ENCODE assay signal across 20 cellular contexts in genomic region chr14:104937161-104937560, GRCh38. TPM values are rescaled to one million over a fixed set of nuclear protein-coding genes. Genes with fewer than 3 reads are reported as not detected.
DNase-seq lines count a peak whose midpoint lies in the region; ATAC-seq and TF ChIP-seq lines count a peak whose summit lies in the region.
"Had no signal": no experiment of that assay in that cellular context is flagged by ENCODE, and none has a peak within 500 bp of the region (broad histone marks: within the 10 kb centered on the region; RNA-seq: fewer than 3 reads in every experiment).

No MANE protein-coding gene starts in this region.

- no peak for TF ChIP-seq CTCF in GM13976 (IDR thresholded peaks at IDR 0.05; ENCODE audit: borderline replicate concordance, control extremely low read depth, extremely low read depth, insufficient read depth, missing control alignments)

- in situ Hi-C loops in GM13976 (cut with MboI; ENCODE audit: low sequenced_read_pairs, unreplicated experiment) = no loop called here

- peak; percentile 39 for DNase-seq in activated effector memory CD4-positive, alpha-beta T cell treated with anti-CD3 and anti-CD28 coated beads, Interleukin-2, amount 50 U/mL, for 16 hours
- no peak for DNase-seq in activated effector memory CD4-positive, alpha-beta T cell treated with Interleukin-2 at 50 U/mL for 16 hours
- DNase-seq in GM13976 (ENCODE audit: low spot score) = peak; percentile 21
- DNase-seq in sciatic nerve (ENCODE audit: low spot score) = peak; percentile 32
- no peak for DNase-seq in GOT3 (lab: John Stamatoyannopoulos, UW)
- no peak for DNase-seq in SKM-1 treated with dmso at 0.1 percent for 144 hours (lab: John Stamatoyannopoulos, UW; ENCODE audit: unreplicated experiment)
- DNase-seq: DMS 273 treated with DMSO at 0.1 percent for 48 hours, DND-41, NCI-H1105 treated with DMSO at 0.1 percent for 48 hours, NCI-H1694, NCI-H2081 treated with DMSO at 0.1 percent for 48 hours, NCI-H774 had no signal

- TF ChIP-seq POLR2A in Raji (IDR thresholded peaks at IDR 0.05; ENCODE audit: insufficient read depth, low read depth, low read length) = peak; percentile 19; the same call in 1 of the 2 replicates

- intact Hi-C loops in sciatic nerve (cut with DNase I) = no loop called here

- ATAC-seq in sciatic nerve = no peak
- no peak for ATAC-seq in GM18858 (IDR thresholded peaks at IDR 0.05; ENCODE audit: unreplicated experiment)
- ATAC-seq: A549, GM23338, HCT116 had no signal

RNA-seq across cellular contexts. Expression of gene PLD4, which starts 12.5 kb away (rescaled TPM):
- 7.0 TPM for total RNA-seq in sciatic nerve
- total RNA-seq: G401, GM23338, NCI-H460, RPMI7951 had no signal

RNA-seq across cellular contexts. Expression of gene AHNAK2, which starts 41.0 kb away (rescaled TPM):
- 77.7 TPM for total RNA-seq in sciatic nerve

RNA-seq across cellular contexts. Expression of gene CLBA1, which starts 48.4 kb away (rescaled TPM):
- total RNA-seq in sciatic nerve = 6.1 TPM

Comparison
In these comparisons a context has a peak if more than half of its experiments do, and no peak if none do; other contexts are left out.
1. DNase-seq: peak in activated effector memory CD4-positive, alpha-beta T cell treated with anti-CD3 and anti-CD28 coated beads, Interleukin-2, amount 50 U/mL, for 16 hours (single experiment), GM13976 (single experiment) and sciatic nerve (single experiment); none in activated effector memory CD4-positive, alpha-beta T cell treated with Interleukin-2 at 50 U/mL for 16 hours (single experiment), GOT3 (single experiment) and SKM-1 treated with dmso at 0.1 percent for 144 hours (single experiment).